8 cellular contexts compared by ENCODE assay signal in the genomic region with DNA sequence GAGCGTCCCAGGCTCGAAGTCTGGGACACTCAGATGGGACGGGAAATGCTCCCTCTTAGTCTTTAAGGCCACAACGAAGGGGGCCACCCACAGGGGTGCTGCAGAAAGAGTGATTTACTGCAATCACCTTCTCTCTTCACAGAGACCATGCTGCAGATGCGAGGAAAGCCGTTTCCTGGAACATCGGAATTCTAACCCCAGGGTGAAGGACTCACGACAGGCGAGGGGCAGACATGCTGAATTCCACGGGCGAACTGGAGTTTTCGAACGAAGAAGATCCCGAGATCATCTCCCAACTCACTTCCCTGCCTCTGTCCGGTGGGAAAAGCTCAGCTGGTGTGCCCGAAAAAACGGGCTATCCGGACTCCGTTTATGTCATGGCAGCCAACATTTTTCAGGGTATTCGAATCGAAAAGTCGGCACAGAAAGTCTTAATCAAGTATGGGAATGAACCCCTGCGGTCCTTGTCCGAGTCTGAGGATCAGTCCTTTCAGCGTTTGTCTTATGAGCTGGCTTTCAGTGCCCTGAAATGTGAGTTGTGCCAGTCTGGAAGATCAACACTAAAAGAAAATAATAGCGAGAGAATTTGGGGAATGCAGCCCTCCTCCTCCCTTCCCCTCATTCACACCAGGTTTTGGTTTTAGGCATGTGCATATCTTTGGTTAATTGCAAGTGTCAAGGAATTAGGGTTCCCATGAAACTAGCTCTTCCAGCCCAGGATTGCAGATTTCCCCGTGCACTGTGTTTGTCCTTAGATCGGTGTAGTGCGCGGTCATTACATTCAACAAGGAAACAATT. TPM values are rescaled to one million over a fixed set of nuclear protein-coding genes. Genes with fewer than 3 reads are reported as not detected.
A peak's percentile ranks its signal among the peaks of the same experiment; 100 is the strongest.
DNase-seq lines count a peak whose midpoint lies in the region; ATAC-seq lines count a peak whose summit lies in the region.

No MANE protein-coding gene starts in this region.

- DNase-seq in activated CD4-positive, alpha-beta T cell treated with anti-CD3 and anti-CD28 coated beads, Interleukin-2, amount 10 ng/mL, durations not matched to agents 24 days and 14 days = peak; percentile 56
- DNase-seq in activated CD4-positive, alpha-beta T cell treated with anti-CD3 and anti-CD28 coated beads for 1 hour = no peak
- DNase-seq in activated T-helper 2 cell treated with anti-CD3 and anti-CD28 coated beads, Interferon-gamma antibody, Interleukin-2, Interleukin-4, amounts not matched to agents 10 μg/mL and 5 μg/mL and 100 μg/mL, durations not matched to agents 14 hours and 24 hours and 36 hours (ENCODE audit: low spot score) = no peak
- DNase-seq in immature natural killer cell (no peak), KG1 (lab: John Stamatoyannopoulos, UW) (no peak)
- DNase-seq in stimulated activated CD4-positive, alpha-beta T cell treated with anti-CD3 and anti-CD28 coated beads, Interleukin-15, amount 100 ng/mL, for 24 hours = no peak

- H3K4me1 Mint-ChIP-seq in activated CD4-positive, alpha-beta T cell treated with anti-CD3 and anti-CD28 coated beads, Interleukin-2, amount 10 ng/mL, durations not matched to agents 24 days and 14 days = peaks cover 6% of the 10 kb centered on the region
- H3K4me1 Mint-ChIP-seq in activated T-helper 2 cell treated with anti-CD3 and anti-CD28 coated beads, Interferon-gamma antibody, Interleukin-2, Interleukin-4, amounts not matched to agents 10 μg/mL and 5 μg/mL and 100 μg/mL, durations not matched to agents 14 hours and 24 hours and 36 hours (ENCODE audit: low read depth) = peaks cover 8% of the 10 kb centered on the region
- peaks cover 4 to 11% of the 10 kb centered on the region in 2 donors for H3K4me1 Mint-ChIP-seq in immature natural killer cell
- peaks cover 9% of the 10 kb centered on the region for H3K4me1 Mint-ChIP-seq in stimulated activated naive CD8-positive, alpha-beta T cell treated with anti-CD3 and anti-CD28 coated beads, Interleukin-15, Interleukin-2, amounts not matched to agents 100 ng/mL and 50 ng/mL, for 24 hours (ENCODE audit: low read depth)

- no peak for ATAC-seq in HG03457 (IDR thresholded peaks at IDR 0.05; ENCODE audit: unreplicated experiment)

- no peak overlapping the region for H3K27ac Mint-ChIP-seq in activated CD4-positive, alpha-beta T cell treated with anti-CD3 and anti-CD28 coated beads, Interleukin-2, amount 10 ng/mL, durations not matched to agents 24 days and 14 days
- no peak overlapping the region for H3K27ac Mint-ChIP-seq in activated T-helper 2 cell treated with anti-CD3 and anti-CD28 coated beads, Interferon-gamma antibody, Interleukin-2, Interleukin-4, amounts not matched to agents 10 μg/mL and 5 μg/mL and 100 μg/mL, durations not matched to agents 14 hours and 24 hours and 36 hours
- no peak overlapping the region for H3K27ac Mint-ChIP-seq in immature natural killer cell
- H3K27ac Mint-ChIP-seq in stimulated activated naive CD8-positive, alpha-beta T cell treated with anti-CD3 and anti-CD28 coated beads, Interleukin-15, Interleukin-2, amounts not matched to agents 100 ng/mL and 50 ng/mL, for 24 hours = no peak overlapping the region

- intact Hi-C loops in activated CD4-positive, alpha-beta T cell treated with anti-CD3 and anti-CD28 coated beads, Interleukin-2, amount 10 ng/mL, durations not matched to agents 24 days and 14 days (cut with micrococcal nuclease) = no loop called here
- intact Hi-C loops in activated T-helper 2 cell treated with anti-CD3 and anti-CD28 coated beads, Interferon-gamma antibody, Interleukin-2, Interleukin-4, amounts not matched to agents 10 μg/mL and 5 μg/mL and 100 μg/mL, durations not matched to agents 14 hours and 24 hours and 36 hours (cut with micrococcal nuclease) = no loop called here

- H3K9me3 Mint-ChIP-seq in activated CD4-positive, alpha-beta T cell treated with anti-CD3 and anti-CD28 coated beads, Interleukin-2, amount 10 ng/mL, durations not matched to agents 24 days and 14 days = peaks cover 9% of the 10 kb centered on the region
- H3K9me3 Mint-ChIP-seq in activated T-helper 2 cell treated with anti-CD3 and anti-CD28 coated beads, Interferon-gamma antibody, Interleukin-2, Interleukin-4, amounts not matched to agents 10 μg/mL and 5 μg/mL and 100 μg/mL, durations not matched to agents 14 hours and 24 hours and 36 hours = no peaks in the 10 kb centered on the region
- peaks cover 0 to 4% (median 0%) of the 10 kb centered on the region in 6 donors for H3K9me3 Mint-ChIP-seq in immature natural killer cell
- peaks cover 4% of the 10 kb centered on the region for H3K9me3 Mint-ChIP-seq in stimulated activated naive CD8-positive, alpha-beta T cell treated with anti-CD3 and anti-CD28 coated beads, Interleukin-15, Interleukin-2, amounts not matched to agents 100 ng/mL and 50 ng/mL, for 24 hours

- peak overlapping the region; percentile 75 for H3K4me3 Mint-ChIP-seq in activated CD4-positive, alpha-beta T cell treated with anti-CD3 and anti-CD28 coated beads, Interleukin-2, amount 10 ng/mL, durations not matched to agents 24 days and 14 days
- H3K4me3 Mint-ChIP-seq in activated T-helper 2 cell treated with anti-CD3 and anti-CD28 coated beads, Interferon-gamma antibody, Interleukin-2, Interleukin-4, amounts not matched to agents 10 μg/mL and 5 μg/mL and 100 μg/mL, durations not matched to agents 14 hours and 24 hours and 36 hours (ENCODE audit: low read depth) = peak overlapping the region; percentile 60
- H3K4me3 Mint-ChIP-seq in immature natural killer cell = peak overlapping the region in 4 of 5 donors; percentile 27 to 73 (median 56)
- H3K4me3 Mint-ChIP-seq in stimulated activated naive CD8-positive, alpha-beta T cell treated with anti-CD3 and anti-CD28 coated beads, Interleukin-15, Interleukin-2, amounts not matched to agents 100 ng/mL and 50 ng/mL, for 24 hours = peak overlapping the region; percentile 68

- peaks cover 2% of the 10 kb centered on the region for H3K36me3 Mint-ChIP-seq in activated CD4-positive, alpha-beta T cell treated with anti-CD3 and anti-CD28 coated beads, Interleukin-2, amount 10 ng/mL, durations not matched to agents 24 days and 14 days (ENCODE audit: low read depth)
- no peaks in the 10 kb centered on the region for H3K36me3 Mint-ChIP-seq in activated T-helper 2 cell treated with anti-CD3 and anti-CD28 coated beads, Interferon-gamma antibody, Interleukin-2, Interleukin-4, amounts not matched to agents 10 μg/mL and 5 μg/mL and 100 μg/mL, durations not matched to agents 14 hours and 24 hours and 36 hours (ENCODE audit: low read depth)
- H3K36me3 Mint-ChIP-seq in immature natural killer cell = peaks cover 0 to 5% (median 0%) of the 10 kb centered on the region in 3 donors
- no peaks in the 10 kb centered on the region for H3K36me3 Mint-ChIP-seq in stimulated activated naive CD8-positive, alpha-beta T cell treated with anti-CD3 and anti-CD28 coated beads, Interleukin-15, Interleukin-2, amounts not matched to agents 100 ng/mL and 50 ng/mL, for 24 hours (ENCODE audit: low read depth)

- H3K27me3 Mint-ChIP-seq in activated CD4-positive, alpha-beta T cell treated with anti-CD3 and anti-CD28 coated beads, Interleukin-2, amount 10 ng/mL, durations not matched to agents 24 days and 14 days = peaks cover 48% of the 10 kb centered on the region
- H3K27me3 Mint-ChIP-seq in activated T-helper 2 cell treated with anti-CD3 and anti-CD28 coated beads, Interferon-gamma antibody, Interleukin-2, Interleukin-4, amounts not matched to agents 10 μg/mL and 5 μg/mL and 100 μg/mL, durations not matched to agents 14 hours and 24 hours and 36 hours (ENCODE audit: low read depth) = peaks cover 46% of the 10 kb centered on the region
- peaks cover 12 to 22% (median 16%) of the 10 kb centered on the region in 3 donors for H3K27me3 Mint-ChIP-seq in immature natural killer cell (ENCODE audit: low read depth in 3 of 3)
- H3K27me3 Mint-ChIP-seq in stimulated activated naive CD8-positive, alpha-beta T cell treated with anti-CD3 and anti-CD28 coated beads, Interleukin-15, Interleukin-2, amounts not matched to agents 100 ng/mL and 50 ng/mL, for 24 hours = peaks cover 34% of the 10 kb centered on the region

RNA-seq across cellular contexts. Expression of a gene that starts 0.9 kb away (rescaled TPM):
- total RNA-seq in activated CD4-positive, alpha-beta T cell treated with anti-CD3 and anti-CD28 coated beads, Interleukin-2, amount 10 ng/mL, durations not matched to agents 24 days and 14 days = 0.12 TPM in 1 of 2 replicates, not detected in the other
- 0.09 TPM in 1 of 2 replicates, not detected in the other for total RNA-seq in activated T-helper 2 cell treated with anti-CD3 and anti-CD28 coated beads, Interferon-gamma antibody, Interleukin-2, Interleukin-4, amounts not matched to agents 10 μg/mL and 5 μg/mL and 100 μg/mL, durations not matched to agents 14 hours and 24 hours and 36 hours
- not detected for polyA plus RNA-seq in immature natural killer cell
